Comparison of ENCODE assay signal across 11 cellular contexts in genomic region chr5:110852053-110852452, GRCh38.
DNase-seq lines count a peak whose midpoint lies in the region; ATAC-seq lines count a peak whose summit lies in the region.
"Had no signal": no experiment of that assay in that cellular context is flagged by ENCODE, and none has a peak within 500 bp of the region (broad histone marks: within the 10 kb centered on the region; RNA-seq: fewer than 3 reads in every experiment).

No MANE protein-coding gene starts in this region.

- DNase-seq in NOMO-1 treated with DMSO at 0.1 percent for 48 hours (lab: John Stamatoyannopoulos, UW; ENCODE audit: unreplicated experiment), result peak; percentile 44
- DNase-seq in activated T-cell treated with anti-CD3 and anti-CD28 coated beads, Interleukin-2, amount 50 U/mL, for 48 hours, result no peak
- DNase-seq in NK-92 (lab: John Stamatoyannopoulos, UW; ENCODE audit: unreplicated experiment), result no peak
- DNase-seq in glomerular visceral epithelial cell (ENCODE audit: extremely low spot score), result no peak
- DNase-seq: anterior cingulate cortex, mucosa of descending colon, NCI-H1694 had no signal

- ATAC-seq in GM18861 (IDR thresholded peaks at IDR 0.05; ENCODE audit: unreplicated experiment), result peak; percentile 99
- ATAC-seq in GM21526 (IDR thresholded peaks at IDR 0.05; ENCODE audit: low FRiP score, unreplicated experiment), result peak; percentile 97
- peak; percentile 99 for ATAC-seq in HG03097 (IDR thresholded peaks at IDR 0.05; ENCODE audit: low FRiP score, unreplicated experiment)
- ATAC-seq in esophagus mucosa, result no peak
- ATAC-seq: mucosa of descending colon had no signal
